ENCODE assay signal across 8 cellular contexts in the genomic region with DNA sequence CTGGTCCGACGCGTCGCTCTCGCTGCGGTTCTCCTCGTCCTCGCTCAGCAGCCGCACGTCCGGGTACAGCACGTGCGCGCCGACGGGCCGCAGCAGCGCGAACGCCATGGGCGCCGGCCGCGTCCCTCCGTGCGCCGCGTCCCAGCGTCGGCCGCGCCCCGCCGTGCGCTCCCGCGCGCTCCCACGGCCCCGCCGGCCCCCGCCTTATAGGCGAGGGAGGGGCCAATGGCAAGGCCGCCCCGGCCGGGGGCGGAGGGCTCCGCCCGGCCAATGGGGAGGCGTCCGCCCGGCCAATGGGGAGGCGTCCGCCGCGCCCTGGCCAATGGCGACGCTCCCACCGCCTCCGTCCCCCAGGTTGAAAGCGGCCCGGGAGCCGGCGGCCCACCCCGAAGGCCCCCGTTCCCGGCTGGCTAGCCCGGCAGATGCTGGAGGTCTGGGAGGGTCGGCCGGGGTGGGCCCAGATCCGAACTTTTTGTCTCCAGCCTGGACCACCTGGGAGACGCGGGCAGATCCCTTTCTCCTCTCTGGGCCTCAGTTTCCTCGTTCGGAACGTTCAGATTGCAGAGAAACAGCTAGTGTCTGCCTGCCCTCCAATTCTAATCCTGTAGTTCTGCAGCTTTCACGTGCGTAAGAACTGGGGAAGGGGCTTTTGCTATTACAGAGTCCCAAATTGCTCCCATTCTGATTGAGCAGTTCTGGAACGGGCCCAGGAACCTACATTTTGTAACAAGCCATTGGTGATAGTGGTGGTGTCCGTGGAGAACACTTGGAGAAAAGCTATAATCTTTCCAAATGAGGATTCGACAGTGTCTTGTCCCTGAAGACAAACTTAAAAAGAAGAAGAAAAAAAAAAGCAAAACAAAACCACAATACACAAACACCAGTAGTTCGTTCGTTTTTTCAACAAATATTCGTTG. TPM values are rescaled to one million over a fixed set of nuclear protein-coding genes. Genes with fewer than 3 reads are reported as not detected.
DNase-seq lines count a peak whose midpoint lies in the region; ATAC-seq and TF ChIP-seq lines count a peak whose summit lies in the region.

A gene with protein sequence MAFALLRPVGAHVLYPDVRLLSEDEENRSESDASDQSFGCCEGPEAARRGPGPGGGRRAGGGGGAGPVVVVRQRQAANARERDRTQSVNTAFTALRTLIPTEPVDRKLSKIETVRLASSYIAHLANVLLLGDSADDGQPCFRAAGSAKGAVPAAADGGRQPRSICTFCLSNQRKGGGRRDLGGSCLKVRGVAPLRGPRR (minus strand): TSS at position 180 of the 917 bp plus-strand sequence. CDS start 72 bp downstream, at position 108.

- H3K27me3 ChIP-seq in GM23338 (ENCODE audit: insufficient read depth) (peaks cover 33% of the 10 kb centered on the region), psoas muscle (ENCODE audit: insufficient read depth in 3 of 3, low read length in 2 of 3) (peaks cover 0 to 51% (median 14%) of the 10 kb centered on the region in 3 donors)

- TF ChIP-seq CTCF in GM23338 (conservative IDR thresholded peaks at IDR 0.05; ENCODE audit: low read depth in 2 of 2) (no peak), RWPE1 (conservative IDR thresholded peaks at IDR 0.05; ENCODE audit: low read depth) (no peak), fibroblast of villous mesenchyme (IDR thresholded peaks at IDR 0.05; ENCODE audit: insufficient read depth, low read depth, low read length) (no peak), psoas muscle (IDR thresholded peaks at IDR 0.05) (no peak)

- H3F3A ChIP-seq in GM23338 (replicated peaks; ENCODE audit: low read depth): peaks cover 9% of the 10 kb centered on the region

- H2AFZ ChIP-seq in GM23338: peak within 1 kb of the TSS; percentile 98

- no peaks in the 10 kb centered on the region; the same call in none of the 2 replicates for H4K20me1 ChIP-seq in GM23338 (replicated peaks; ENCODE audit: insufficient read depth)

- peak within 1 kb of the TSS; percentile 92 for H3K4me2 ChIP-seq in GM23338

- ATAC-seq in GM23338: peak; percentile 88
- ATAC-seq in psoas muscle: peak; percentile 80 to 97 (median 90)

- intact Hi-C loops in psoas muscle (cut with DNase I): no loop called here

- H3K4me3 ChIP-seq in GM23338 (peak within 1 kb of the TSS; percentile 65), fibroblast of villous mesenchyme (ENCODE audit: low read depth, low read length) (no peak within 1 kb of the TSS), psoas muscle (peak within 1 kb of the TSS; percentile 64)

- H3K27ac ChIP-seq in GM23338 (ENCODE audit: low read depth) (no peak within 1 kb of the TSS), RWPE1 (no peak within 1 kb of the TSS), psoas muscle (peak within 1 kb of the TSS; percentile 63)

- peaks cover 33% of the 10 kb centered on the region for H3K4me1 Mint-ChIP-seq in GM23338

- H3K79me2 ChIP-seq in GM23338 (replicated peaks; ENCODE audit: insufficient read depth): no peaks in the 10 kb centered on the region

- H3K4me1 ChIP-seq in GM23338 (ENCODE audit: insufficient read depth) (peaks cover 15% of the 10 kb centered on the region), psoas muscle (no peaks in the 10 kb centered on the region)

- H3K9me3 Mint-ChIP-seq in GM23338: no peaks in the 10 kb centered on the region

- DNase-seq in GM23338 (ENCODE audit: low spot score): peak; percentile 85
- DNase-seq in RWPE1 (ENCODE audit: low spot score): peak; percentile 91
- peak; percentile 6 for DNase-seq in fibroblast of villous mesenchyme (ENCODE audit: low read depth)
- DNase-seq in psoas muscle: peak; percentile 53 to 73
- DNase-seq in SKM-1 (lab: John Stamatoyannopoulos, UW; ENCODE audit: unreplicated experiment): no peak
- no peak for DNase-seq in DMS79 (lab: John Stamatoyannopoulos, UW)
- no peak for DNase-seq in activated CD4-positive, alpha-beta T cell treated with anti-CD3 and anti-CD28 coated beads for 1 hour
- DNase-seq in SHP77 (lab: John Stamatoyannopoulos, UW): no peak

- peak within 1 kb of the TSS; percentile 71 for H3K4me3 Mint-ChIP-seq in GM23338

- H3K9me2 ChIP-seq in GM23338 (ENCODE audit: insufficient read depth): no peaks in the 10 kb centered on the region

- peaks cover 21% of the 10 kb centered on the region for H3K27me3 Mint-ChIP-seq in GM23338 (ENCODE audit: insufficient read depth, low read depth, poor library complexity)

- CTCF ChIA-PET in RWPE1 (lab: Yijun Ruan, JAX): no interaction called here

- 5 to 11% (median 11%) methylated on average over 42 to 84 of the region's 84 CpGs for WGBS in psoas muscle, 3 donors

- H3K9me3 ChIP-seq in psoas muscle: no peaks in the 10 kb centered on the region

- POLR2A ChIA-PET in RWPE1 (lab: Yijun Ruan, JAX; ENCODE audit: low non-redundant PET): no interaction called here

- H3K36me3 ChIP-seq in GM23338 (ENCODE audit: insufficient read depth): no peaks in the 10 kb centered on the region
- H3K36me3 ChIP-seq in psoas muscle (ENCODE audit: insufficient read depth in 1 of 2, low read depth in 1 of 2): no peaks in the 10 kb centered on the region

- H3K27ac Mint-ChIP-seq in GM23338: no peak within 1 kb of the TSS

- no peaks in the 10 kb centered on the region for H3K36me3 Mint-ChIP-seq in GM23338 (ENCODE audit: low read depth)

TF ChIP-seq in GM23338, 12 proteins besides CTCF, POLR2A, EP300 and RAD21:
- no peak for TF ChIP-seq JUNB (IDR thresholded peaks at IDR 0.05; ENCODE audit: unreplicated experiment)
- no peak for TF ChIP-seq ZNF331 (CRISPR knock-in tag; IDR thresholded peaks at IDR 0.05; ENCODE audit: low read depth)
- TF ChIP-seq, protein P1, sequence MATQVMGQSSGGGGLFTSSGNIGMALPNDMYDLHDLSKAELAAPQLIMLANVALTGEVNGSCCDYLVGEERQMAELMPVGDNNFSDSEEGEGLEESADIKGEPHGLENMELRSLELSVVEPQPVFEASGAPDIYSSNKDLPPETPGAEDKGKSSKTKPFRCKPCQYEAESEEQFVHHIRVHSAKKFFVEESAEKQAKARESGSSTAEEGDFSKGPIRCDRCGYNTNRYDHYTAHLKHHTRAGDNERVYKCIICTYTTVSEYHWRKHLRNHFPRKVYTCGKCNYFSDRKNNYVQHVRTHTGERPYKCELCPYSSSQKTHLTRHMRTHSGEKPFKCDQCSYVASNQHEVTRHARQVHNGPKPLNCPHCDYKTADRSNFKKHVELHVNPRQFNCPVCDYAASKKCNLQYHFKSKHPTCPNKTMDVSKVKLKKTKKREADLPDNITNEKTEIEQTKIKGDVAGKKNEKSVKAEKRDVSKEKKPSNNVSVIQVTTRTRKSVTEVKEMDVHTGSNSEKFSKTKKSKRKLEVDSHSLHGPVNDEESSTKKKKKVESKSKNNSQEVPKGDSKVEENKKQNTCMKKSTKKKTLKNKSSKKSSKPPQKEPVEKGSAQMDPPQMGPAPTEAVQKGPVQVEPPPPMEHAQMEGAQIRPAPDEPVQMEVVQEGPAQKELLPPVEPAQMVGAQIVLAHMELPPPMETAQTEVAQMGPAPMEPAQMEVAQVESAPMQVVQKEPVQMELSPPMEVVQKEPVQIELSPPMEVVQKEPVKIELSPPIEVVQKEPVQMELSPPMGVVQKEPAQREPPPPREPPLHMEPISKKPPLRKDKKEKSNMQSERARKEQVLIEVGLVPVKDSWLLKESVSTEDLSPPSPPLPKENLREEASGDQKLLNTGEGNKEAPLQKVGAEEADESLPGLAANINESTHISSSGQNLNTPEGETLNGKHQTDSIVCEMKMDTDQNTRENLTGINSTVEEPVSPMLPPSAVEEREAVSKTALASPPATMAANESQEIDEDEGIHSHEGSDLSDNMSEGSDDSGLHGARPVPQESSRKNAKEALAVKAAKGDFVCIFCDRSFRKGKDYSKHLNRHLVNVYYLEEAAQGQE (IDR thresholded peaks at IDR 0.05; ENCODE audit: unreplicated experiment): no peak
- no peak for TF ChIP-seq NANOG (IDR thresholded peaks at IDR 0.05; ENCODE audit: borderline replicate concordance)
- TF ChIP-seq POLR2AphosphoS5 (IDR thresholded peaks at IDR 0.05; ENCODE audit: low read depth): peak; percentile 59
- TF ChIP-seq EZH2 (IDR thresholded peaks at IDR 0.05; ENCODE audit: low read depth, unreplicated experiment): peak; percentile 40
- TF ChIP-seq ZNF114 (CRISPR knock-in tag; IDR thresholded peaks at IDR 0.05): no peak
- TF ChIP-seq STAT1 (IDR thresholded peaks at IDR 0.05; ENCODE audit: unreplicated experiment): no peak

RNA-seq across cellular contexts. Expression of the gene that starts here (rescaled TPM):
- total RNA-seq in GM23338 (2014; rRNA removed; shearing (Covaris generic)): 2.0 and 3.8 TPM in 2 replicates
- polyA plus RNA-seq in GM23338 (2016; fragmentation: Nextera tagmentation; extraction: Ambion mirVana): 4.0 and 4.2 TPM in 2 replicates
- not detected in 2 replicates for total RNA-seq in fibroblast of villous mesenchyme
- total RNA-seq in psoas muscle: 10 to 100 TPM in 1 of 4 donors, 1 to 10 TPM in 3; 5.1 to 10.6 (median 6.7) TPM
- 1 to 10 TPM; 3.0 to 4.7 (median 3.2) TPM for polyA plus RNA-seq in psoas muscle

Comparison
In these comparisons a context has a peak if more than half of its experiments do, and no peak if none do; other contexts are left out.
1. Peak in DNase-seq in fibroblast of villous mesenchyme; RNA of the gene not detected or under 1 TPM.
2. DNase-seq: peak in GM23338 (single experiment), RWPE1 (single experiment) and psoas muscle (2 of 2); none in SKM-1 (single experiment), DMS79 (single experiment), activated CD4-positive, alpha-beta T cell treated with anti-CD3 and anti-CD28 coated beads for 1 hour (single experiment) and SHP77 (0 of 2).